In the genomic region with DNA sequence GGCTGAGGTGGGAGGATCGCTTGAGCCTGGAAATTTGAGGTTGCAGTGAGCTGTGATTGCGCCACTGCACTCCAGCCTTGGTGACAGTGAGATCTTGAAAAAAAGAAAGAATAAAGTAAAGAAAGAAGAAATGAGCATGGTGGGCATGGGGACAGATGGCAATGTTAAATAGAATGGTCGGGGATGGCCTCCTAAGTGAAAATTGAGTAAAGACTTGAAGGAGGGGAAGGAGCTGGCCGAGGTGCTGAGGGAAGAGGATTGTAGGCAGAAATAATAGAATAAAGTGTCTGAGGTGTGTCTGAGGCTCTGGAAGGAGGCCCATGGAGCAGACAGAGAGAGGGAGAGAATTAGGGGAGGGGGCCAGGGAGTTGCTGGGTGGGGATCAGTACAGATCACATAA, we compare ENCODE assay signal across 8 cellular contexts. TPM values are rescaled to one million over a fixed set of nuclear protein-coding genes. Genes with fewer than 3 reads are reported as not detected.
DNase-seq lines count a peak whose midpoint lies in the region; ATAC-seq, FAIRE-seq and TF ChIP-seq lines count a peak whose summit lies in the region.
"Not testable (repeated sequence)": the region's sequence is repeated elsewhere in the genome, so short reads cannot be mapped to it uniquely, and the experiment has no call there.
"Had no signal": no experiment of that assay in that cellular context is flagged by ENCODE, and none has a peak within 500 bp of the region (broad histone marks: within the 10 kb centered on the region; RNA-seq: fewer than 3 reads in every experiment).

No MANE protein-coding gene starts in this region.

- H3K4me2 ChIP-seq in GM23338; GM12878 (ENCODE audit: control insufficient read depth, insufficient read depth); neural progenitor cell: not testable (repeated sequence)

- intact Hi-C loops in GM12878 (cut with micrococcal nuclease; ENCODE audit: unreplicated experiment): not testable (repeated sequence)

- H4K20me1 ChIP-seq in GM23338 (replicated peaks; ENCODE audit: insufficient read depth); GM12878 (ENCODE audit: control insufficient read depth, insufficient read depth); neural progenitor cell (ENCODE audit: low read depth): not testable (repeated sequence)

- not testable (repeated sequence) for H3K4me1 ChIP-seq in GM23338 (ENCODE audit: insufficient read depth); GM12878 (ENCODE audit: control insufficient read depth, insufficient read depth, low read length); neural progenitor cell

- peaks cover 31% of the 10 kb centered on the region for H3K36me3 Mint-ChIP-seq in GM23338 (ENCODE audit: low read depth)
- H3K36me3 Mint-ChIP-seq in activated T-cell treated with anti-CD3 and anti-CD28 coated beads, Interleukin-2, amount 50 U/mL, for 24 hours (ENCODE audit: low read depth): peaks cover 45% of the 10 kb centered on the region
- peaks cover 34% of the 10 kb centered on the region for H3K36me3 Mint-ChIP-seq in effector memory CD8-positive, alpha-beta T cell (ENCODE audit: insufficient read depth)
- H3K36me3 Mint-ChIP-seq in neural progenitor cell: peaks cover 11% of the 10 kb centered on the region

- TF ChIP-seq RAD21 in GM12878 (IDR thresholded peaks at IDR 0.05; ENCODE audit: insufficient read depth, low read depth, low read length): not testable (repeated sequence)

- not testable (repeated sequence) for H3K9me3 Mint-ChIP-seq in GM23338; activated T-cell treated with anti-CD3 and anti-CD28 coated beads, Interleukin-2, amount 50 U/mL, for 24 hours; effector memory CD8-positive, alpha-beta T cell; neural progenitor cell

- peak; percentile 22 for DNase-seq in GM23338 (ENCODE audit: low spot score)
- DNase-seq in NB4 (ENCODE audit: low read depth): peak; percentile 23
- not testable (repeated sequence) for DNase-seq in activated T-cell treated with anti-CD3 and anti-CD28 coated beads, Interleukin-2, amount 50 U/mL, for 24 hours; GM12878 (ENCODE audit: low read depth, low spot score); effector memory CD8-positive, alpha-beta T cell
- peak; percentile 18 for DNase-seq in left kidney (ENCODE audit: low read depth, low spot score)
- peak; percentile 13 for DNase-seq in neural progenitor cell (ENCODE audit: low spot score)

- H3K36me3 ChIP-seq in GM23338 (ENCODE audit: insufficient read depth): peaks cover 13% of the 10 kb centered on the region; the same call in 1 of the 2 replicates
- H3K36me3 ChIP-seq in GM12878 (ENCODE audit: control insufficient read depth in 2 of 2, insufficient read depth in 2 of 2, low read length in 1 of 2); neural progenitor cell: not testable (repeated sequence)

- POLR2A ChIA-PET in GM12878 (lab: Charles Lee): not testable (repeated sequence)

- RAD21 ChIA-PET in GM12878 (lab: Charles Lee; ENCODE audit: unreplicated experiment): not testable (repeated sequence)

- H3K27ac ChIP-seq in GM23338 (ENCODE audit: low read depth); GM12878 (ENCODE audit: control insufficient read depth, insufficient read depth); neural progenitor cell: not testable (repeated sequence)

- in situ Hi-C loops in GM12878 (cut with MboI): not testable (repeated sequence)

- not testable (repeated sequence) for H3K4me3 ChIP-seq in GM23338; NB4 (ENCODE audit: low read depth, low read length); GM12878; neural progenitor cell

- not testable (repeated sequence) for H3K79me2 ChIP-seq in GM23338 (replicated peaks; ENCODE audit: insufficient read depth); GM12878 (ENCODE audit: control insufficient read depth, insufficient read depth, low read length); neural progenitor cell (ENCODE audit: low read depth)

- BruUV-seq in GM12878 (replicated peaks; lab: Mats Ljungman, UMichigan): not testable (repeated sequence)

- ATAC-seq in GM23338; GM12878; effector memory CD8-positive, alpha-beta T cell (replicated peaks): not testable (repeated sequence)

- not testable (repeated sequence) for H3F3A ChIP-seq in GM23338 (replicated peaks; ENCODE audit: low read depth); neural progenitor cell (ENCODE audit: low read depth)

- H3K9me3 ChIP-seq in GM12878 (replicated peaks; ENCODE audit: control insufficient read depth, insufficient read depth, low read length); neural progenitor cell (ENCODE audit: low read depth): not testable (repeated sequence)

- not testable (repeated sequence) for H3K4me1 Mint-ChIP-seq in GM23338; activated T-cell treated with anti-CD3 and anti-CD28 coated beads, Interleukin-2, amount 50 U/mL, for 24 hours (ENCODE audit: low read depth); effector memory CD8-positive, alpha-beta T cell (ENCODE audit: low read depth in 2 of 2); neural progenitor cell

- not testable (repeated sequence) for TF ChIP-seq CTCF in GM23338 (conservative IDR thresholded peaks at IDR 0.05; ENCODE audit: low read depth in 2 of 2); NB4 (IDR thresholded peaks at IDR 0.05; ENCODE audit: low read depth, low read length); GM12878 (IDR thresholded peaks at IDR 0.05 in 2 of 3, conservative IDR thresholded peaks at IDR 0.05 in 1 of 3; ENCODE audit: control insufficient read depth in 2 of 3, extremely low read depth in 1 of 3, insufficient read depth in 1 of 3, low read depth in 3 of 3, low read length in 3 of 3); neural progenitor cell (IDR thresholded peaks at IDR 0.05)

- not testable (repeated sequence) for TF ChIP-seq EP300 in GM12878 (IDR thresholded peaks at IDR 0.05; ENCODE audit: borderline replicate concordance in 1 of 2, control insufficient read depth in 1 of 2, low read depth in 2 of 2, low read length in 2 of 2)

- FAIRE-seq in GM12878 (lab: Jason Lieb, UNC): not testable (repeated sequence)

- WGBS in GM12878 (ENCODE audit: insufficient coverage, insufficient replicate concordance, low lambda C conversion rate, missing lambda C conversion rate): 100% methylated on average over 4 of the region's 4 CpGs

- not testable (repeated sequence) for H3K4me3 Mint-ChIP-seq in GM23338; activated T-cell treated with anti-CD3 and anti-CD28 coated beads, Interleukin-2, amount 50 U/mL, for 24 hours; effector memory CD8-positive, alpha-beta T cell; neural progenitor cell

- H3K27me3 ChIP-seq in GM23338 (ENCODE audit: insufficient read depth); GM12878 (replicated peaks in 1 of 2; ENCODE audit: control insufficient read depth in 2 of 2, insufficient read depth in 2 of 2, low read length in 1 of 2); neural progenitor cell: not testable (repeated sequence)

- not testable (repeated sequence) for H3K9me2 ChIP-seq in GM23338 (ENCODE audit: insufficient read depth)

- not testable (repeated sequence) for H3K9ac ChIP-seq in GM12878 (ENCODE audit: control insufficient read depth, insufficient read depth, low read length); neural progenitor cell

- not testable (repeated sequence) for H2AFZ ChIP-seq in GM23338; GM12878 (ENCODE audit: control insufficient read depth, low read depth, low read length); neural progenitor cell (replicated peaks)

- not testable (repeated sequence) for TF ChIP-seq POLR2A in NB4 (IDR thresholded peaks at IDR 0.05; ENCODE audit: extremely low read depth, insufficient read length); GM12878 (IDR thresholded peaks at IDR 0.05; ENCODE audit: low read depth, low read length)

- peaks cover 10% of the 10 kb centered on the region for H3K27me3 Mint-ChIP-seq in GM23338 (ENCODE audit: insufficient read depth, low read depth, poor library complexity)
- not testable (repeated sequence) for H3K27me3 Mint-ChIP-seq in activated T-cell treated with anti-CD3 and anti-CD28 coated beads, Interleukin-2, amount 50 U/mL, for 24 hours; effector memory CD8-positive, alpha-beta T cell; neural progenitor cell (ENCODE audit: insufficient read depth, low read depth)

- H3K27ac Mint-ChIP-seq in GM23338, neural progenitor cell: not testable (repeated sequence)
- peak overlapping the region; percentile 33 for H3K27ac Mint-ChIP-seq in activated T-cell treated with anti-CD3 and anti-CD28 coated beads, Interleukin-2, amount 50 U/mL, for 24 hours
- H3K27ac Mint-ChIP-seq in effector memory CD8-positive, alpha-beta T cell: peak overlapping the region; percentile 68 to 90

- CTCF ChIA-PET in GM12878 (lab: Yijun Ruan, JAX): interaction anchor here (1.1 kb wide), 1 partner anchor 225 kb away, joined by 3 read pairs; no protein-coding TSS in a partner anchor

- SMC1A ChIA-PET in GM12878 (lab: Charles Lee; ENCODE audit: uncharacterized antibody, unreplicated experiment): not testable (repeated sequence)

RNA-seq across cellular contexts. Expression of gene GARIN1A, which starts 26.2 kb away (rescaled TPM):
- total RNA-seq in GM23338 (2014; rRNA removed; shearing (Covaris generic)): 0.12 TPM in 1 of 2 replicates, not detected in the other
- polyA plus RNA-seq in GM23338 (2016; fragmentation: Nextera tagmentation; extraction: Ambion mirVana): 0.10 TPM in 1 of 2 replicates, not detected in the other
- total RNA-seq in GM12878 (2013; cell fraction: nucleolus; rRNA removed): 0.56 and 0.61 TPM in 2 replicates
- 0.16 and 0.40 TPM in 2 replicates for total RNA-seq in GM12878 (2014; rRNA removed)
- total RNA-seq in GM12878 (2014; rRNA removed; fragmentation: Illumina TruSeq; extraction: Trizol): 0.13 and 0.14 TPM in 2 replicates
- total RNA-seq in GM12878 (2021): 0.21 and 0.23 TPM in 2 replicates
- 0.21 TPM for polyA plus RNA-seq in GM12878 (2011; ENCODE audit: low read depth)
- 0.22 and 0.43 TPM in 2 replicates for polyA plus RNA-seq in GM12878 (2011; rRNA removed)
- polyA plus RNA-seq in GM12878 (2011; cell fraction: cytosol; rRNA removed): 0.03 and 0.27 TPM in 2 replicates
- 0.38 and 0.52 TPM in 2 replicates for polyA plus RNA-seq in GM12878 (2011; cell fraction: nucleus; rRNA removed)
- polyA plus RNA-seq in GM12878 (2012): 0.38 and 0.39 TPM in 2 replicates
- polyA plus RNA-seq in GM12878 (2014; fragmentation: Illumina TruSeq; extraction: Trizol): 0.41 and 0.60 TPM in 2 replicates
- polyA plus RNA-seq in GM12878 (2014; fragmentation: Nextera tagmentation; extraction: Ambion mirVana): under 1 TPM; 0.04 to 0.05 TPM
- polyA plus RNA-seq in GM12878 (2014; rRNA removed): 0.17 and 0.49 TPM in 2 replicates
- under 1 TPM in 1 of 2 experiments, not detected in 1; 0.35 TPM for polyA plus RNA-seq in GM12878 (2016; fragmentation: Nextera tagmentation; extraction: Ambion mirVana)
- 0.10 and 0.73 TPM in 2 replicates for polyA minus RNA-seq in GM12878 (2011; rRNA and poly(A)+ RNA removed)
- not detected in 2 replicates for polyA minus RNA-seq in GM12878 (2011; cell fraction: cytosol; rRNA and poly(A)+ RNA removed)
- 0.12 and 0.38 TPM in 2 replicates for polyA minus RNA-seq in GM12878 (2011; cell fraction: nucleus; rRNA and poly(A)+ RNA removed)
- total RNA-seq in neural progenitor cell (ENCODE audit: low replicate concordance): 0.43 TPM in 1 of 2 replicates, not detected in the other
- polyA plus RNA-seq: H1 had no signal
